10 cellular contexts compared by ENCODE assay signal in the genomic region with DNA sequence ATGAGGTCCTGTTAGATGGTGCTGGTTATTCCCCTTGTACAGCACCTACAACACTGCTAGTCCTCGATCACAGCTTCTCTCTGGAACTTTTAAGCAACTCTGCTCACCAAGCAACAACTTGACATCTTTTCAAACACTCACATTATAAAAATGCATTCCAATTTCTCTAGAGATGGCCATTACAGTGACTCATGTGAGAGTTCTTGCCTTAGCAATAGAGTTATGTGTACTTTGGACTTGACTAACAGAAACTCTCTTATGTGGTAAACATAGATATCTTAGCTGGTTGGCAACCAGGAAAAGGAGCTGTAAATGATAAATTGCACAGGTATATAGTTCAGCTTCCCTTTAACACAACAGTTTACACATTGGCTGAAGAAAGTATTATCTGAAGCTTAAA.
DNase-seq lines count a peak whose midpoint lies in the region; ATAC-seq and TF ChIP-seq lines count a peak whose summit lies in the region.
"Had no signal": no experiment of that assay in that cellular context is flagged by ENCODE, and none has a peak within 500 bp of the region (broad histone marks: within the 10 kb centered on the region; RNA-seq: fewer than 3 reads in every experiment).

No MANE protein-coding gene starts in this region.

- H3K27ac ChIP-seq in PC-3 (ENCODE audit: low read length): peak overlapping the region; percentile 87
- peak overlapping the region; percentile 30 for H3K27ac ChIP-seq in smooth muscle cell (ENCODE audit: low read depth)
- no peak overlapping the region for H3K27ac ChIP-seq in gastrocnemius medialis

- H2AFZ ChIP-seq in PC-3 (ENCODE audit: low read length) (no peak overlapping the region), smooth muscle cell (ENCODE audit: low read depth) (no peak overlapping the region)

- H3K9me2 ChIP-seq in PC-3 (replicated peaks; ENCODE audit: low read length): no peaks in the 10 kb centered on the region

- H3K4me3 ChIP-seq in PC-3 (ENCODE audit: low read length) (no peak overlapping the region), fibroblast of pulmonary artery (replicated peaks; ENCODE audit: low read depth, low read length) (no peak overlapping the region), smooth muscle cell (no peak overlapping the region), MG63 (no peak overlapping the region), gastrocnemius medialis (no peak overlapping the region)

- CTCF ChIA-PET in PC-3 (lab: Charles Lee): interaction anchor here (1.8 kb wide), 1 partner anchor 9 kb away, joined by 12 read pairs; no protein-coding TSS in a partner anchor

- peak overlapping the region; percentile 48 for H3K4me2 ChIP-seq in PC-3 (ENCODE audit: low read length)
- no peak overlapping the region for H3K4me2 ChIP-seq in smooth muscle cell

- DNase-seq in PC-3: peak; percentile 93
- DNase-seq in fibroblast of pulmonary artery (ENCODE audit: low read depth): peak; percentile 61
- DNase-seq in smooth muscle cell (lab: John Stamatoyannopoulos, UW; ENCODE audit: unreplicated experiment): no peak
- no peak for DNase-seq in stimulated activated naive CD4-positive, alpha-beta T cell (lab: John Stamatoyannopoulos, UW)
- no peak for DNase-seq in MG63
- no peak for DNase-seq in gastrocnemius medialis
- DNase-seq: GF-D8, GOT3 had no signal

- POLR2A ChIA-PET in PC-3 (lab: Charles Lee; ENCODE audit: unreplicated experiment): interaction anchor here (1.3 kb wide), 1 partner anchor 9 kb away, joined by 7 read pairs; no protein-coding TSS in a partner anchor

- peak overlapping the region; percentile 36; the same call in 1 of the 2 replicates for H3K9ac ChIP-seq in PC-3 (ENCODE audit: low read length)
- no peak overlapping the region for H3K9ac ChIP-seq in smooth muscle cell (ENCODE audit: low read depth)

- peaks cover 9% of the 10 kb centered on the region; the same call in 1 of the 2 replicates for H3K9me3 ChIP-seq in PC-3 (ENCODE audit: low read length)
- peaks cover 3% of the 10 kb centered on the region for H3K9me3 ChIP-seq in smooth muscle cell (replicated peaks; ENCODE audit: low read depth)
- H3K9me3 ChIP-seq in MG63: peaks cover 16% of the 10 kb centered on the region
- H3K9me3 ChIP-seq in gastrocnemius medialis: no peaks in the 10 kb centered on the region

- intact Hi-C loops in PC-3 (cut with micrococcal nuclease): loop anchor here (1.0 to 5.0 kb wide), 2 partner anchors 10 to 144 kb away; no protein-coding TSS in a partner anchor
- intact Hi-C loops in gastrocnemius medialis (cut with DNase I; ENCODE audit: low total_unique reads): no loop called here

- no peaks in the 10 kb centered on the region for H3K27me3 ChIP-seq in PC-3 (ENCODE audit: low read length)
- no peaks in the 10 kb centered on the region for H3K27me3 ChIP-seq in smooth muscle cell (ENCODE audit: low read depth)
- no peaks in the 10 kb centered on the region for H3K27me3 ChIP-seq in MG63
- no peaks in the 10 kb centered on the region for H3K27me3 ChIP-seq in gastrocnemius medialis

- no peak for TF ChIP-seq CTCF in PC-3 (conservative IDR thresholded peaks at IDR 0.05; ENCODE audit: low read depth, low read length)
- no peak for TF ChIP-seq CTCF in fibroblast of pulmonary artery (IDR thresholded peaks at IDR 0.05; ENCODE audit: low read length, missing control alignments)
- TF ChIP-seq CTCF in smooth muscle cell (IDR thresholded peaks at IDR 0.05; ENCODE audit: borderline replicate concordance, insufficient read depth, poor library complexity, severe bottlenecking): no peak
- TF ChIP-seq CTCF in gastrocnemius medialis (IDR thresholded peaks at IDR 0.05 in 4 of 5, conservative IDR thresholded peaks at IDR 0.05 in 1 of 5): no peak

- WGBS in smooth muscle cell (ENCODE audit: low lambda C conversion rate): 67% methylated on average over 1 of the region's 1 CpG

- BruUV-seq in PC-3 (replicated peaks; lab: Mats Ljungman, UMichigan): no TSS peak

- no peak for TF ChIP-seq POLR2A in gastrocnemius medialis (IDR thresholded peaks at IDR 0.05)

- H3K36me3 ChIP-seq in PC-3 (ENCODE audit: low read depth, low read length) (peaks cover 11% of the 10 kb centered on the region; the same call in 1 of the 2 replicates), smooth muscle cell (ENCODE audit: low read depth) (no peaks in the 10 kb centered on the region), MG63 (peaks cover 24% of the 10 kb centered on the region), gastrocnemius medialis (no peaks in the 10 kb centered on the region)

- H4K20me1 ChIP-seq in PC-3 (ENCODE audit: low read length): no peaks in the 10 kb centered on the region
- H4K20me1 ChIP-seq in smooth muscle cell (ENCODE audit: low read depth): no peaks in the 10 kb centered on the region

- peak; percentile 43 for ATAC-seq in GM18858 (IDR thresholded peaks at IDR 0.05; ENCODE audit: unreplicated experiment)
- ATAC-seq in PC-3: peak; percentile 87
- no peak for ATAC-seq in HG03439 (IDR thresholded peaks at IDR 0.05; ENCODE audit: unreplicated experiment)
- no peak for ATAC-seq in gastrocnemius medialis

- in situ Hi-C loops in gastrocnemius medialis (cut with MboI; ENCODE audit: low sequenced_read_pairs in 4 of 4): no loop called here

- peaks cover 16% of the 10 kb centered on the region for H3F3A ChIP-seq in PC-3 (ENCODE audit: low read length, unreplicated experiment)
- no peaks in the 10 kb centered on the region for H3F3A ChIP-seq in smooth muscle cell (ENCODE audit: low read depth)

- peaks cover 43% of the 10 kb centered on the region for H3K4me1 ChIP-seq in PC-3 (ENCODE audit: insufficient read depth, low read length)
- H3K4me1 ChIP-seq in smooth muscle cell (ENCODE audit: low read depth): no peaks in the 10 kb centered on the region
- no peaks in the 10 kb centered on the region for H3K4me1 ChIP-seq in gastrocnemius medialis

- H3K79me2 ChIP-seq in PC-3 (ENCODE audit: low read length) (no peaks in the 10 kb centered on the region), smooth muscle cell (ENCODE audit: low read depth) (no peaks in the 10 kb centered on the region)

Comparison
In these comparisons a context has a peak if more than half of its experiments do, and no peak if none do; other contexts are left out.
1. ATAC-seq: peak in GM18858 (single experiment) and PC-3 (single experiment); none in HG03439 (single experiment) and gastrocnemius medialis (0 of 2).
2. DNase-seq: peak in PC-3 (single experiment) and fibroblast of pulmonary artery (single experiment); none in smooth muscle cell (single experiment), stimulated activated naive CD4-positive, alpha-beta T cell (0 of 6), MG63 (single experiment) and gastrocnemius medialis (0 of 2).
3. H3K27ac ChIP-seq: peak in PC-3 (single experiment) and smooth muscle cell (single experiment); none in gastrocnemius medialis (0 of 4).